In genomic region chr19:10217085-10217484, GRCh38 we compare ENCODE assay signal across 31 cellular contexts.
"Had no signal": no experiment of that assay in that cellular context is flagged by ENCODE, and none has a peak within 500 bp of the region (broad histone marks: within the 10 kb centered on the region; RNA-seq: fewer than 3 reads in every experiment).

No MANE protein-coding gene starts in this region.

- H2AFZ ChIP-seq: hepatocyte had no signal

- H3K9me3 ChIP-seq: adrenal gland, body of pancreas, esophagus squamous epithelium, gastroesophageal sphincter, heart right ventricle had no signal

- H3K4me1 ChIP-seq: adrenal gland, body of pancreas, esophagus squamous epithelium, gastroesophageal sphincter had no signal

- DNase-seq: activated CD4-positive, alpha-beta memory T cell treated with anti-CD3 and anti-CD28 coated beads, Interleukin-2, amount 10 ng/mL, durations not matched to agents 7 days and 5 days; activated CD4-positive, alpha-beta T cell treated with anti-CD3 and anti-CD28 coated beads for 1 hour; activated CD4-positive, alpha-beta T cell treated with anti-CD3 and anti-CD28 coated beads for 4 hours; activated CD4-positive, alpha-beta T cell treated with anti-CD3 and anti-CD28 coated beads, Interleukin-2, amount 10 ng/mL, durations not matched to agents 7 days and 5 days; activated CD4-positive, alpha-beta T cell treated with anti-CD3 and anti-CD28 coated beads, Interleukin-2, amount 50 U/mL, for 4 hours; activated CD8-positive, alpha-beta memory T cell treated with anti-CD3 and anti-CD28 coated beads, Interleukin-2, amount 50 U/mL, for 48 hours; activated gamma-delta T cell treated with Interleukin-2 at 50 U/mL for 16 hours; activated naive CD4-positive, alpha-beta T cell treated with anti-CD3 and anti-CD28 coated beads for 36 hours; activated naive CD8-positive, alpha-beta T cell treated with anti-CD3 and anti-CD28 coated beads for 36 hours; activated naive CD8-positive, alpha-beta T cell treated with anti-CD3 and anti-CD28 coated beads, Interleukin-2, amount 50 U/mL, for 24 hours; activated T-cell treated with anti-CD3 and anti-CD28 coated beads for 4 hours; activated T-cell treated with anti-CD3 and anti-CD28 coated beads, Interleukin-2, amount 50 U/mL, for 24 hours; activated T-cell treated with anti-CD3 and anti-CD28 coated beads, Interleukin-2, amount 50 U/mL, for 72 hours; adrenal gland; amygdala; aorta; body of pancreas; caudate nucleus; cortex of kidney; effector CD8-positive, alpha-beta T cell; esophagus squamous epithelium; foreskin melanocyte; heart right ventricle; T-helper 2 cell had no signal

- FAIRE-seq: colon, endometrium, endothelial cell of umbilical vein had no signal

- H3K27ac ChIP-seq: adrenal gland, body of pancreas, epithelial cell of prostate, esophagus squamous epithelium, gastroesophageal sphincter, heart right ventricle, hepatocyte had no signal

- ATAC-seq: activated naive CD8-positive, alpha-beta T cell treated with anti-CD3 and anti-CD28 coated beads, Interleukin-2, amount 50 U/mL, for 24 hours; activated T-cell treated with anti-CD3 and anti-CD28 coated beads, Interleukin-2, amount 50 U/mL, for 72 hours; body of pancreas; gastroesophageal sphincter; heart right ventricle; WTC11 had no signal

- H3K36me3 ChIP-seq: adrenal gland, esophagus squamous epithelium, gastroesophageal sphincter had no signal

- H3K4me3 ChIP-seq: adrenal gland, body of pancreas, esophagus squamous epithelium, gastroesophageal sphincter, heart right ventricle, hepatocyte had no signal

- H3K4me2 ChIP-seq: hepatocyte had no signal

- H3K79me2 ChIP-seq: hepatocyte had no signal

- H3K27me3 ChIP-seq: adrenal gland, body of pancreas, esophagus squamous epithelium, gastroesophageal sphincter, heart right ventricle, hepatocyte had no signal
